Comparison of ENCODE assay signal across 8 cellular contexts in the genomic region with DNA sequence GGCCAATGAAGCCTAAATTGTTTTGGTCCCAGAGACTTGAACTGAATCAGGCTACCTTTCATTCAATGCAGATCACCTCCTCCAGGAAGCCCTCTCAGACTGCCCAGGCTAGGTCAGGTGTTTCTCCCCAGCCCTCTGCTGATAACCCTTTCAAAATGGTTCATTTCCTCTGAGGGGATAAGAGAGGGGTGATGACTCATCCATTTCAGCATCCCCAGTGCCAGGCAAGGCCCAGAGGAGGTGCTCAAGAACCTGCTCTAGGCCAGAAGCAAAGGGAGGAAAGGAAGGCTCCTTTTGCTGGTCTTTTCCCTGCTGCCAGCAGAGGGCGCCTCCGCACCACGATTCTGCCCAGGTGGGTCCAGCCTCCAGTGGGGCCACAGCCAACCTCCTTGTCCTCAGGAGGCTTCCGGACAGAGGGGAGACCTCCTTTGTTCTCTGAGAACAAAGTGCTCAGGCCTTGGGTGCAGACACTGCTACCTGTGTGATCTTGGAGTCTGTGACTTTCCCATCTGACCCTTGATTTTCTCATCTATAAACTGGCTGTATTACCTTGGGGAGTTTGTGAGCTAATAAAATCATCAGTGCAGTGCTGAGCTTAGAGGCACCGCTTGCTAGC. TPM values are rescaled to one million over a fixed set of nuclear protein-coding genes. Genes with fewer than 3 reads are reported as not detected.
DNase-seq lines count a peak whose midpoint lies in the region; ATAC-seq, FAIRE-seq and TF ChIP-seq lines count a peak whose summit lies in the region.

No MANE protein-coding gene starts in this region.

- no peaks in the 10 kb centered on the region for H3K27me3 ChIP-seq in dorsolateral prefrontal cortex

- ATAC-seq in HG02938 (IDR thresholded peaks at IDR 0.05; ENCODE audit: unreplicated experiment) = no peak

- peak; percentile 36 for FAIRE-seq in GM18507 (lab: Jason Lieb, UNC)

- peak; percentile 78 for DNase-seq in ACHN
- DNase-seq in GM18507 (ENCODE audit: extremely low spot score, insufficient read length, low read depth) = peak; percentile 56
- peak; percentile 6 for DNase-seq in NCI-H345 treated with DMSO at 0.1 percent for 48 hours (lab: John Stamatoyannopoulos, UW; ENCODE audit: unreplicated experiment)
- peak; percentile 60 for DNase-seq in activated CD4-positive, alpha-beta T cell treated with anti-CD3 and anti-CD28 coated beads, Interleukin-2, amount 50 U/mL, for 1 hour
- peak; percentile 49 to 82 (median 57) for DNase-seq in dorsolateral prefrontal cortex
- peak; percentile 47 to 56 for DNase-seq in lung microvascular endothelial cell (ENCODE audit: low read depth in 2 of 2)
- DNase-seq in stimulated activated CD8-positive, alpha-beta memory T cell treated with anti-CD3 and anti-CD28 coated beads, Interleukin-15, amount 100 ng/mL, for 4 hours (ENCODE audit: low read depth in 2 of 2) = peak; percentile 22 to 24

- in situ Hi-C loops in ACHN (cut with HindIII; ENCODE audit: low pct_ligation_motif_present, low pct_unique_long_range_greater_than_20kb, low sequenced_read_pairs) = no loop called here

- no peak overlapping the region for H3K27ac ChIP-seq in dorsolateral prefrontal cortex

- no peak overlapping the region for H3K4me3 ChIP-seq in dorsolateral prefrontal cortex

- TF ChIP-seq CTCF in dorsolateral prefrontal cortex (IDR thresholded peaks at IDR 0.05 in 54 of 56, conservative IDR thresholded peaks at IDR 0.05 in 2 of 56; ENCODE audit: low read depth in 1 of 56, partially characterized antibody in 56 of 56) = peak; percentile 61 to 92 (median 82)

- intact Hi-C loops in dorsolateral prefrontal cortex (cut with DNase I) = no loop called here

RNA-seq across cellular contexts. Expression of gene ARHGEF10L, which starts 45.3 kb away (rescaled TPM):
- total RNA-seq in dorsolateral prefrontal cortex = 10 to 100 TPM; 25.8 to 86.0 (median 36.9) TPM
- total RNA-seq in lung microvascular endothelial cell = 0.20 and 0.65 TPM in 2 replicates

RNA-seq across cellular contexts. Expression of gene RCC2, which starts 54.7 kb away (rescaled TPM):
- 10 to 100 TPM; 22.3 to 50.7 (median 35.3) TPM for total RNA-seq in dorsolateral prefrontal cortex
- total RNA-seq in lung microvascular endothelial cell = 54.5 and 80.2 TPM in 2 replicates

Comparison
In these comparisons a context has a peak if more than half of its experiments do, and no peak if none do; other contexts are left out.
1. DNase-seq: peak in every context shown above with its lines; median percentile 78 in ACHN; 60 in activated CD4-positive, alpha-beta T cell treated with anti-CD3 and anti-CD28 coated beads, Interleukin-2, amount 50 U/mL, for 1 hour; 57 in dorsolateral prefrontal cortex; 56 in GM18507; 52 in lung microvascular endothelial cell; 23 in stimulated activated CD8-positive, alpha-beta memory T cell treated with anti-CD3 and anti-CD28 coated beads, Interleukin-15, amount 100 ng/mL, for 4 hours; 6 in NCI-H345 treated with DMSO at 0.1 percent for 48 hours.
2. RNA of gene ARHGEF10L, which starts 45.3 kb away (total RNA-seq): 25.8 to 86.0 TPM in dorsolateral prefrontal cortex; 0.20 to 0.65 TPM in lung microvascular endothelial cell; every median in the first group is over 10 times any median in the second.